ENCODE assay signal across 8 cellular contexts in genomic region chr11:45803981-45804805, GRCh38. TPM values are rescaled to one million over a fixed set of nuclear protein-coding genes. Genes with fewer than 3 reads are reported as not detected.
DNase-seq lines count a peak whose midpoint lies in the region; ATAC-seq lines count a peak whose summit lies in the region.

No MANE protein-coding gene starts in this region.

- no peaks in the 10 kb centered on the region for H3K9me3 Mint-ChIP-seq in activated CD8-positive, alpha-beta T cell treated with anti-CD3 and anti-CD28 coated beads, Interleukin-2, amount 10 ng/mL, durations not matched to agents 7 days and 5 days (ENCODE audit: insufficient read depth)

- peak overlapping the region; percentile 93 for H3K27ac Mint-ChIP-seq in activated CD8-positive, alpha-beta T cell treated with anti-CD3 and anti-CD28 coated beads, Interleukin-2, amount 10 ng/mL, durations not matched to agents 7 days and 5 days

- H3K4me1 Mint-ChIP-seq in activated CD8-positive, alpha-beta T cell treated with anti-CD3 and anti-CD28 coated beads, Interleukin-2, amount 10 ng/mL, durations not matched to agents 7 days and 5 days (ENCODE audit: low read depth): peaks cover 35% of the 10 kb centered on the region

- no peaks in the 10 kb centered on the region for H3K27me3 Mint-ChIP-seq in activated CD8-positive, alpha-beta T cell treated with anti-CD3 and anti-CD28 coated beads, Interleukin-2, amount 10 ng/mL, durations not matched to agents 7 days and 5 days (ENCODE audit: low read depth)

- POLR2A ChIA-PET in activated CD8-positive, alpha-beta T cell treated with anti-CD3 and anti-CD28 coated beads, Interleukin-2, amount 10 ng/mL, durations not matched to agents 7 days and 5 days (lab: Charles Lee): interaction anchor here (0.6 to 3.1 kb wide), 7 partner anchors 9 to 1207 kb away, joined by 3 to 9 read pairs (median 4); partner anchors contain the start of gene CRY2

- DNase-seq in ELF-1 (ENCODE audit: low read depth, low spot score): peak; percentile 60
- peak; percentile 48 for DNase-seq in NCI-H2227 treated with DMSO at 0.1 percent for 48 hours (lab: John Stamatoyannopoulos, UW)
- DNase-seq in activated CD8-positive, alpha-beta T cell treated with anti-CD3 and anti-CD28 coated beads, Interleukin-2, amount 10 ng/mL, durations not matched to agents 7 days and 5 days: peak; percentile 71
- DNase-seq in effector CD4-positive, alpha-beta T cell: peak; percentile 60
- peak; percentile 44 to 52 for DNase-seq in lung microvascular endothelial cell (ENCODE audit: low read depth in 2 of 2)
- peak in 2 of 3 donors; percentile 22 to 52 for DNase-seq in stimulated activated CD4-positive, alpha-beta T cell treated with anti-CD3 and anti-CD28 coated beads, TNF-alpha, amount 100 ng/mL, for 1 hour (ENCODE audit: low read depth in 3 of 3, low spot score in 1 of 3)

- ATAC-seq in HG02588 (IDR thresholded peaks at IDR 0.05; ENCODE audit: unreplicated experiment): peak; percentile 30
- ATAC-seq in activated CD8-positive, alpha-beta T cell treated with anti-CD3 and anti-CD28 coated beads, Interleukin-2, amount 10 ng/mL, durations not matched to agents 7 days and 5 days: peak; percentile 54
- ATAC-seq in HG03460 (IDR thresholded peaks at IDR 0.05; ENCODE audit: unreplicated experiment): no peak

- CTCF ChIA-PET in activated CD8-positive, alpha-beta T cell treated with anti-CD3 and anti-CD28 coated beads, Interleukin-2, amount 10 ng/mL, durations not matched to agents 7 days and 5 days (lab: Charles Lee): interaction anchor here (0.8 to 3.4 kb wide), 5 partner anchors 30 to 161 kb away, joined by 3 to 16 read pairs (median 7); no protein-coding TSS in a partner anchor

- peaks cover 27% of the 10 kb centered on the region for H3K36me3 Mint-ChIP-seq in activated CD8-positive, alpha-beta T cell treated with anti-CD3 and anti-CD28 coated beads, Interleukin-2, amount 10 ng/mL, durations not matched to agents 7 days and 5 days (ENCODE audit: low read depth)

- peak overlapping the region; percentile 92 for H3K4me3 Mint-ChIP-seq in activated CD8-positive, alpha-beta T cell treated with anti-CD3 and anti-CD28 coated beads, Interleukin-2, amount 10 ng/mL, durations not matched to agents 7 days and 5 days

RNA-seq across cellular contexts. Expression of gene SLC35C1, which starts 0.8 kb away (rescaled TPM):
- 10 to 100 TPM; 21.8 to 23.5 TPM for total RNA-seq in activated CD8-positive, alpha-beta T cell treated with anti-CD3 and anti-CD28 coated beads, Interleukin-2, amount 10 ng/mL, durations not matched to agents 7 days and 5 days
- 6.3 and 7.7 TPM in 2 replicates for total RNA-seq in lung microvascular endothelial cell

RNA-seq across cellular contexts. Expression of gene CRY2, which starts 43.1 kb away (rescaled TPM):
- 10 to 100 TPM; 24.4 to 28.1 TPM for total RNA-seq in activated CD8-positive, alpha-beta T cell treated with anti-CD3 and anti-CD28 coated beads, Interleukin-2, amount 10 ng/mL, durations not matched to agents 7 days and 5 days
- total RNA-seq in lung microvascular endothelial cell: 4.4 and 7.1 TPM in 2 replicates
